23 cellular contexts compared by ENCODE assay signal in genomic region chr12:86634706-86635410, GRCh38.
DNase-seq lines count a peak whose midpoint lies in the region; ATAC-seq, FAIRE-seq and TF ChIP-seq lines count a peak whose summit lies in the region.
"Had no signal": no experiment of that assay in that cellular context is flagged by ENCODE, and none has a peak within 500 bp of the region (broad histone marks: within the 10 kb centered on the region; RNA-seq: fewer than 3 reads in every experiment).

No MANE protein-coding gene starts in this region.

- TF ChIP-seq EP300 in H1 (IDR thresholded peaks at IDR 0.05; ENCODE audit: borderline replicate concordance in 1 of 2, low read depth in 2 of 2, low read length in 2 of 2), result no peak

- no peak overlapping the region for H3K14ac ChIP-seq in H1 (ENCODE audit: insufficient read length)

- no peak overlapping the region for H2BK5ac ChIP-seq in H1 (ENCODE audit: low read depth, low read length)

- no peak overlapping the region for H2BK12ac ChIP-seq in H1 (ENCODE audit: low read depth, low read length)

- H3K27ac Mint-ChIP-seq in Calu3 (ENCODE audit: unreplicated experiment), result peak overlapping the region; percentile 33
- H3K27ac Mint-ChIP-seq: activated naive CD8-positive, alpha-beta T cell; activated T-helper 1 cell treated with anti-CD3 and anti-CD28 coated beads, Interleukin-12 subunit alpha, Interleukin-12 subunit beta, Interleukin-2, Interleukin-4 antibody, amounts not matched to agents 30 ng/mL and 10 ng/mL and 1 ng/mL, durations not matched to agents 14 hours and 24 hours and 36 hours; CD4-positive, alpha-beta T cell; stimulated activated memory B cell treated with anti-CD40 and anti-IgM and Interleukin-4, amounts not matched to agents 10 μg/mL and 1 μg/mL and 100 μg/mL, for 72 hours had no signal

- no peak overlapping the region for H3K23ac ChIP-seq in H1 (ENCODE audit: insufficient read length)

- no peak overlapping the region for H2AK5ac ChIP-seq in H1 (ENCODE audit: low read depth, low read length)

- H2BK120ac ChIP-seq in H1 (replicated peaks; ENCODE audit: low read depth, low read length), result no peak overlapping the region

- H3K4me1 ChIP-seq in H1 (replicated peaks in 1 of 4; ENCODE audit: control insufficient read depth in 3 of 4, insufficient read depth in 4 of 4, low read length in 3 of 4), result no peaks in the 10 kb centered on the region

- no peaks in the 10 kb centered on the region for H3K79me2 ChIP-seq in H1 (ENCODE audit: control insufficient read depth in 1 of 2, insufficient read depth in 2 of 2, low read length in 2 of 2)

- no peak for TF ChIP-seq POLR2A in H1 (IDR thresholded peaks at IDR 0.05; ENCODE audit: control extremely low read depth in 1 of 2, low read depth in 2 of 2, low read length in 2 of 2)

- WGBS in H1 (ENCODE audit: extremely low coverage in 1 of 2, insufficient coverage in 1 of 2, insufficient read length in 1 of 2, insufficient replicate concordance in 2 of 2, low coverage in 1 of 2, low lambda C conversion rate in 2 of 2, missing lambda C conversion rate in 1 of 2), 2 experiments, result 88% methylated on average over 4 of the region's 4 CpGs; no CpG with 5 or more reads in 1 of the 2 experiments

- H3K9me3 Mint-ChIP-seq in Calu3 (ENCODE audit: low read depth, unreplicated experiment), result no peaks in the 10 kb centered on the region
- H3K9me3 Mint-ChIP-seq: activated T-helper 1 cell treated with anti-CD3 and anti-CD28 coated beads, Interleukin-12 subunit alpha, Interleukin-12 subunit beta, Interleukin-2, Interleukin-4 antibody, amounts not matched to agents 30 ng/mL and 10 ng/mL and 1 ng/mL, durations not matched to agents 14 hours and 24 hours and 36 hours; CD4-positive, alpha-beta T cell; stimulated activated memory B cell treated with anti-CD40 and anti-IgM and Interleukin-4, amounts not matched to agents 10 μg/mL and 1 μg/mL and 100 μg/mL, for 72 hours had no signal

- POLR2A ChIA-PET in H1 (lab: Charles Lee; ENCODE audit: partially characterized antibody), result no interaction called here

- no peak for FAIRE-seq in H1 (lab: Jason Lieb, UNC)

- intact Hi-C loops in Calu3 (cut with micrococcal nuclease; ENCODE audit: unreplicated experiment), result no loop called here

- no peaks in the 10 kb centered on the region for H3K79me1 ChIP-seq in H1 (ENCODE audit: low read depth, low read length)

- H3K4me3 ChIP-seq in H1 (ENCODE audit: extremely low read depth in 1 of 4, insufficient read depth in 2 of 4, low read depth in 3 of 4, low read length in 4 of 4) (no peak overlapping the region), kidney epithelial cell (ENCODE audit: low read depth, low read length) (no peak overlapping the region)
- H3K4me3 ChIP-seq: lung, ovary, thoracic aorta had no signal

- H2BK15ac ChIP-seq in H1 (ENCODE audit: low read length), result no peak overlapping the region

- H4K20me1 ChIP-seq in H1 (replicated peaks in 1 of 2; ENCODE audit: control insufficient read depth in 1 of 2, insufficient read depth in 2 of 2, low read length in 2 of 2), result no peaks in the 10 kb centered on the region

- H3K56ac ChIP-seq in H1 (replicated peaks; ENCODE audit: insufficient read length, low read depth, low read length), result no peak overlapping the region

- DNase-seq in Calu3, result peak; percentile 24
- DNase-seq in M059J (ENCODE audit: low read depth), result peak; percentile 60
- no peak for DNase-seq in H1 (ENCODE audit: low read depth in 1 of 2, low spot score in 2 of 2)
- DNase-seq in kidney epithelial cell (ENCODE audit: low read depth), result peak; percentile 31
- no peak for DNase-seq in UCSD-AML1 (lab: John Stamatoyannopoulos, UW; ENCODE audit: unreplicated experiment)
- DNase-seq: CD4-positive, alpha-beta T cell; cortex of kidney; erythroblast; glutamatergic neuron; NCI-H146; NCI-H774; ovary; T1000 had no signal

- no peak overlapping the region for H4K5ac ChIP-seq in H1 (ENCODE audit: insufficient read length, low read depth, low read length)

- H3K27me3 Mint-ChIP-seq in Calu3 (ENCODE audit: unreplicated experiment), result no peaks in the 10 kb centered on the region
- H3K27me3 Mint-ChIP-seq: activated naive CD8-positive, alpha-beta T cell; brain; CD4-positive, alpha-beta T cell; stimulated activated memory B cell treated with anti-CD40 and anti-IgM and Interleukin-4, amounts not matched to agents 10 μg/mL and 1 μg/mL and 100 μg/mL, for 72 hours had no signal

- TF ChIP-seq CTCF in Calu3 (IDR thresholded peaks at IDR 0.05; ENCODE audit: unreplicated experiment), result no peak
- TF ChIP-seq CTCF in H1 (IDR thresholded peaks at IDR 0.05; ENCODE audit: control extremely low read depth in 1 of 3, insufficient read depth in 1 of 3, low read depth in 1 of 3, low read length in 3 of 3), result no peak
- TF ChIP-seq CTCF in kidney epithelial cell (IDR thresholded peaks at IDR 0.05; ENCODE audit: insufficient read depth, low read length, poor library complexity, severe bottlenecking), result no peak

- H3K4me2 ChIP-seq in H1 (ENCODE audit: insufficient read depth in 1 of 2, low read depth in 2 of 2, low read length in 2 of 2), result no peak overlapping the region

- no peaks in the 10 kb centered on the region for H3K36me3 ChIP-seq in H1 (ENCODE audit: control insufficient read depth in 2 of 4, insufficient read depth in 4 of 4, low read length in 3 of 4)
- no peaks in the 10 kb centered on the region for H3K36me3 ChIP-seq in kidney epithelial cell (ENCODE audit: control insufficient read depth, insufficient read depth, low read length)
- H3K36me3 ChIP-seq: ovary, thoracic aorta had no signal

- H3K23me2 ChIP-seq in H1 (ENCODE audit: low read depth, low read length), result no peaks in the 10 kb centered on the region

- H3K9ac ChIP-seq in H1 (replicated peaks in 1 of 4; ENCODE audit: extremely low read depth in 1 of 4, low read depth in 3 of 4, low read length in 3 of 4), result no peak overlapping the region

- no peak overlapping the region for H4K8ac ChIP-seq in H1 (ENCODE audit: extremely low read depth, insufficient read depth, low read length)

- peak overlapping the region; percentile 78; the same call in 1 of the 2 replicates for H2AFZ ChIP-seq in H1 (ENCODE audit: low read length)

- H2BK20ac ChIP-seq in H1 (ENCODE audit: low read length), result no peak overlapping the region

- TF ChIP-seq RAD21 in H1 (IDR thresholded peaks at IDR 0.05 in 1 of 2, conservative IDR thresholded peaks at IDR 0.05 in 1 of 2; ENCODE audit: low read depth in 2 of 2, low read length in 2 of 2), result no peak

- H3K4me3 Mint-ChIP-seq in Calu3 (ENCODE audit: low read depth, unreplicated experiment), result no peak overlapping the region
- H3K4me3 Mint-ChIP-seq: activated naive CD8-positive, alpha-beta T cell; activated T-helper 1 cell treated with anti-CD3 and anti-CD28 coated beads, Interleukin-12 subunit alpha, Interleukin-12 subunit beta, Interleukin-2, Interleukin-4 antibody, amounts not matched to agents 30 ng/mL and 10 ng/mL and 1 ng/mL, durations not matched to agents 14 hours and 24 hours and 36 hours; brain; CD4-positive, alpha-beta T cell; stimulated activated memory B cell treated with anti-CD40 and anti-IgM and Interleukin-4, amounts not matched to agents 10 μg/mL and 1 μg/mL and 100 μg/mL, for 72 hours had no signal

- no peak overlapping the region for H3K4ac ChIP-seq in H1 (replicated peaks; ENCODE audit: insufficient read length, low read depth, low read length)

- H4K91ac ChIP-seq in H1 (replicated peaks; ENCODE audit: insufficient read length, low read length), result no peak overlapping the region

- ATAC-seq in GM21529 (IDR thresholded peaks at IDR 0.05; ENCODE audit: unreplicated experiment) (no peak), HG03565 (IDR thresholded peaks at IDR 0.05; ENCODE audit: unreplicated experiment) (no peak), GM19397 (IDR thresholded peaks at IDR 0.05; ENCODE audit: unreplicated experiment) (no peak)
- ATAC-seq: SK-N-SH treated with all-trans-retinoic acid at 6 μM for 48 hours had no signal

- CTCF ChIA-PET in Calu3 (lab: Charles Lee), result interaction anchor here (0.6 to 0.9 kb wide), 2 partner anchors 272 to 374 kb away, joined by 3 read pairs; no protein-coding TSS in a partner anchor
- CTCF ChIA-PET in H1 (lab: Charles Lee; ENCODE audit: partially characterized antibody), result no interaction called here

- H3K27me3 ChIP-seq in H1 (replicated peaks in 1 of 4; ENCODE audit: control insufficient read depth in 3 of 4, extremely low read depth in 1 of 4, insufficient read depth in 3 of 4, low read length in 3 of 4), result no peaks in the 10 kb centered on the region
- no peaks in the 10 kb centered on the region for H3K27me3 ChIP-seq in kidney epithelial cell (ENCODE audit: control insufficient read depth, insufficient read depth, low read length)

- BruUV-seq in Calu3 (replicated peaks; lab: Mats Ljungman, UMichigan), result no TSS peak

- H3K27ac ChIP-seq in H1 (ENCODE audit: low read depth, low read length), result no peak overlapping the region
- H3K27ac ChIP-seq: ovary, thoracic aorta had no signal

- H3K9me3 ChIP-seq in H1 (ENCODE audit: insufficient read depth in 2 of 2, low read depth in 1 of 2, low read length in 1 of 2), result no peaks in the 10 kb centered on the region
- H3K9me3 ChIP-seq: ovary, thoracic aorta had no signal

- no peak overlapping the region for H3K18ac ChIP-seq in H1 (ENCODE audit: extremely low read depth, low read length)

- H3K4me1 Mint-ChIP-seq in Calu3 (ENCODE audit: low read depth, unreplicated experiment), result peaks cover 12% of the 10 kb centered on the region
- H3K4me1 Mint-ChIP-seq: brain; stimulated activated memory B cell treated with anti-CD40 and anti-IgM and Interleukin-4, amounts not matched to agents 10 μg/mL and 1 μg/mL and 100 μg/mL, for 72 hours had no signal

- H3K36me3 Mint-ChIP-seq in Calu3 (ENCODE audit: insufficient read depth, unreplicated experiment), result no peaks in the 10 kb centered on the region
- H3K36me3 Mint-ChIP-seq: activated naive CD8-positive, alpha-beta T cell; brain; stimulated activated memory B cell treated with anti-CD40 and anti-IgM and Interleukin-4, amounts not matched to agents 10 μg/mL and 1 μg/mL and 100 μg/mL, for 72 hours had no signal

TF ChIP-seq in H1, 55 proteins besides CTCF, POLR2A, EP300 and RAD21 (continues in another document):
- TF ChIP-seq HDAC2 (IDR thresholded peaks at IDR 0.05; ENCODE audit: borderline replicate concordance in 1 of 2, low read depth in 2 of 2, low read length in 2 of 2) (no peak), SP1 (IDR thresholded peaks at IDR 0.05; ENCODE audit: low read depth, low read length) (no peak), SRF (IDR thresholded peaks at IDR 0.05; ENCODE audit: low read depth, low read length) (no peak)

Comparison
In these comparisons a context has a peak if more than half of its experiments do, and no peak if none do; other contexts are left out.
1. DNase-seq: peak in Calu3 (single experiment), M059J (single experiment) and kidney epithelial cell (single experiment); none in H1 (0 of 2) and UCSD-AML1 (single experiment).